In genomic region chr3:196868297-196868661, GRCh38 we compare ENCODE assay signal across 7 cellular contexts. TPM values are rescaled to one million over a fixed set of nuclear protein-coding genes. Genes with fewer than 3 reads are reported as not detected.
DNase-seq lines count a peak whose midpoint lies in the region; ATAC-seq and TF ChIP-seq lines count a peak whose summit lies in the region.

No MANE protein-coding gene starts in this region.

- H3K27ac Mint-ChIP-seq in WTC11 (peak overlapping the region; percentile 97), naive B cell (peak overlapping the region; percentile 80 to 99 (median 96))

- H3K4me1 Mint-ChIP-seq in WTC11 (peaks cover 11% of the 10 kb centered on the region; the same call in 1 of the 2 replicates), naive B cell (peaks cover 10 to 39% (median 15%) of the 10 kb centered on the region in 3 donors)

- H3K36me3 Mint-ChIP-seq in WTC11 (0 out of 2 replicates have a peak, but pooled peaks cover 8% of the 10 kb centered on the region), naive B cell (no peaks in the 10 kb centered on the region)

- CTCF ChIA-PET in GM10248 (lab: Yijun Ruan, JAX) = interaction anchor here (0.8 to 3.4 kb wide), 6 partner anchors 13 to 117 kb away, joined by 3 to 20 read pairs (median 3); partner anchors contain the start of gene NCBP2
- CTCF ChIA-PET in WTC11 (lab: Charles Lee) = interaction anchor here (0.6 to 2.4 kb wide), 10 partner anchors 31 to 339 kb away, joined by 3 to 15 read pairs (median 4); partner anchors contain the start of genes FBXO45, NCBP2, PAK2 and WDR53

- DNase-seq in GM10248 (ENCODE audit: extremely low spot score) = peak; percentile 28
- DNase-seq in HT1080 (ENCODE audit: low read depth) = peak; percentile 42
- DNase-seq in WTC11 (ENCODE audit: low spot score) = peak; percentile 28
- peak; percentile 2 for DNase-seq in naive B cell
- DNase-seq in NCI-H446 (lab: John Stamatoyannopoulos, UW) = no peak

- POLR2A ChIA-PET in GM10248 (lab: Yijun Ruan, JAX) (interaction anchor here (0.6 to 1.0 kb wide), 2 partner anchors 71 to 74 kb away, joined by 4 to 8 read pairs; partner anchors contain the start of gene NCBP2), WTC11 (lab: Charles Lee) (interaction anchor here (0.6 to 1.9 kb wide), 7 partner anchors 8 to 300 kb away, joined by 3 to 16 read pairs (median 5); partner anchors contain the start of genes CEP19, FBXO45, NCBP2 and PAK2)

- peaks cover 6% of the 10 kb centered on the region for H3K9me3 Mint-ChIP-seq in WTC11
- H3K9me3 Mint-ChIP-seq in naive B cell = peaks cover 0 to 2% (median 0%) of the 10 kb centered on the region in 7 donors

- H3K27me3 Mint-ChIP-seq in WTC11 (ENCODE audit: low read depth) = no peaks in the 10 kb centered on the region
- no peaks in the 10 kb centered on the region for H3K27me3 Mint-ChIP-seq in naive B cell

- ATAC-seq in GM21423 (IDR thresholded peaks at IDR 0.05; ENCODE audit: unreplicated experiment) = peak; percentile 25
- peak; percentile 21 for ATAC-seq in WTC11
- peak; percentile 47 for ATAC-seq in esophagus mucosa
- peak; percentile 6 to 9 for ATAC-seq in naive B cell (ENCODE audit: low read depth in 2 of 2)

- TF ChIP-seq CTCF in GM10248 (IDR thresholded peaks at IDR 0.05; ENCODE audit: control extremely low read depth, extremely low read depth, low read depth, missing control alignments) (no peak), WTC11 (IDR thresholded peaks at IDR 0.05) (no peak)

- peak overlapping the region; percentile 97 for H3K4me3 Mint-ChIP-seq in WTC11
- H3K4me3 Mint-ChIP-seq in naive B cell = peak overlapping the region; percentile 91 to 97 (median 96)

TF ChIP-seq in WTC11, 78 proteins besides CTCF, POLR2A, EP300 and RAD21 (continues in another document):
- TF ChIP-seq NR3C1 (CRISPR knock-in tag; conservative IDR thresholded peaks at IDR 0.05; ENCODE audit: low read depth) (no peak), ATF2 (CRISPR knock-in tag; IDR thresholded peaks at IDR 0.05; ENCODE audit: borderline replicate concordance, low read depth) (no peak), TEAD4 (CRISPR knock-in tag; IDR thresholded peaks at IDR 0.05) (no peak), ZNF423 (CRISPR knock-in tag; IDR thresholded peaks at IDR 0.05) (no peak), MLX (CRISPR knock-in tag; IDR thresholded peaks at IDR 0.05) (0 out of 2 replicates have a peak, but pooled peaks have one; percentile 21), AR (CRISPR knock-in tag; IDR thresholded peaks at IDR 0.05) (no peak), ZSCAN18 (CRISPR knock-in tag; IDR thresholded peaks at IDR 0.05) (no peak), JAZF1 (CRISPR knock-in tag; IDR thresholded peaks at IDR 0.05) (no peak), AFF4 (CRISPR knock-in tag; IDR thresholded peaks at IDR 0.05; ENCODE audit: borderline replicate concordance) (no peak), ZNF416 (CRISPR knock-in tag; IDR thresholded peaks at IDR 0.05) (no peak), SMAD3 (CRISPR knock-in tag; IDR thresholded peaks at IDR 0.05; ENCODE audit: borderline replicate concordance) (no peak), MXD4 (CRISPR knock-in tag; IDR thresholded peaks at IDR 0.05; ENCODE audit: borderline replicate concordance) (no peak), TP53 (CRISPR knock-in tag; IDR thresholded peaks at IDR 0.05) (no peak), HMGA2 (CRISPR knock-in tag; IDR thresholded peaks at IDR 0.05) (no peak), FOXP1 (CRISPR knock-in tag; IDR thresholded peaks at IDR 0.05; ENCODE audit: borderline replicate concordance) (0 out of 2 replicates have a peak, but pooled peaks have one; percentile 44)

RNA-seq across cellular contexts. Expression of gene SENP5, which starts 0.6 kb away (rescaled TPM):
- 57.3 and 60.2 TPM in 2 replicates for total RNA-seq in HT1080 (2014; rRNA removed; shearing (Covaris generic))
- polyA plus RNA-seq in HT1080 (2015; cell fraction: cytosol; rRNA removed) = 17.7 and 20.6 TPM in 2 replicates
- polyA plus RNA-seq in HT1080 (2015; cell fraction: nucleus; rRNA removed) = 39.5 and 41.2 TPM in 2 replicates
- 25.0 to 30.8 TPM (median 26.2 TPM) in 3 replicates for total RNA-seq in WTC11 (2021)
- total RNA-seq in esophagus mucosa = 16.1 TPM
- 10 to 100 TPM in 4 of 6 donors, 1 to 10 TPM in 2; 4.3 to 15.4 (median 13.4) TPM for polyA plus RNA-seq in naive B cell (ENCODE audit: low read depth in 6 of 6)

Comparison
In these comparisons a context has a peak if more than half of its experiments do, and no peak if none do; other contexts are left out.
1. DNase-seq: peak in GM10248 (single experiment), HT1080 (single experiment), WTC11 (single experiment) and naive B cell (single experiment); none in NCI-H446 (0 of 2).
2. Peak in every context shown above with its lines, with median percentiles within 50 percentile points of each other: ATAC-seq.